Comparison of ENCODE assay signal across 8 cellular contexts in the genomic region with DNA sequence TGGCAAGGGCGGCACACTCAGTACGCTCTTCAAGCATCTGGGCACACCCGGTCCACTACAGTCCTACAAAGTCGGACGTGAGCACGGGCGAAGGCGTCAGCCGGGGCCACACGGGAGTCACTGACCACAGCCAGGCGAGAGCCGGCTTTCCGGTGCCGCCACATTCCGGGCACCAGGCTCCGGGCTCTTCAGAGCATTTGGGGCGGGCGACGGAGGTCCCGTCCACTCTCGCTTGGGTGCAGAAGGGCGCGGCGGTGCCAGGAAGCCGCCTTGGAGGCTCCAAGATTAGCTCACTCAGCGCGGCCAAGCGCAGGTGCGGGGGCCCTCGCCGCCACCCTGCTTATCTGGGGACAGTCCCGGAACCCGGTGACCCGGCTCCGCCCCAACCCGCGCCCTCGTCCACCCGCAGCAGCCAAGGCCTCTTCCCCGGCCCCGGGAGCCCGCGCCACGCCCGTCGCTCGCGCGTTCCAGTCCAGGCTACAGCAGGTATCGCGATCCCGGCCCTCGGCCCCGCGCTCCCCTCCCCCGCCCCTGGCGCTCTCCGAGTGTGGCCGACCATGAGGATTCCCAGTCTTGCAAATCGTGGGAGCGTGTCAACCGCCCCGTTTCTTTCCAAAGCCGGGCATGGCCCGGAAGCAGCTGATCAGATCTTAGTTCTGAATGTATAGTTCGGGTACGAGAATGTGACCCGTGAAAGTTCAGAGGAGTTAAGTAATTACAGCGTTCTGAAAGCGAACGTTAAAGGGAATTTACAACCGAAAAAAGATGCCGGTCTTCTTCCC. TPM values are rescaled to one million over a fixed set of nuclear protein-coding genes. Genes with fewer than 3 reads are reported as not detected.
DNase-seq lines count a peak whose midpoint lies in the region; ATAC-seq and TF ChIP-seq lines count a peak whose summit lies in the region.

A gene (plus strand): TSS at position 127 of the 782 bp plus-strand sequence. CDS start 2,678 bp downstream, outside the sequence.

- peak; percentile 58 for ATAC-seq in HG03196 (IDR thresholded peaks at IDR 0.05; ENCODE audit: unreplicated experiment)

- peak within 1 kb of the TSS; percentile 76 for H3K4me3 ChIP-seq in adipocyte (ENCODE audit: low read length)
- H3K4me3 ChIP-seq in left ventricle myocardium inferior = peak within 1 kb of the TSS; percentile 72
- H3K4me3 ChIP-seq in prostate gland = peak within 1 kb of the TSS; percentile 53 to 58

- intact Hi-C loops in left ventricle myocardium inferior (cut with micrococcal nuclease) = loop anchor here (5.0 to 10.0 kb wide), 2 partner anchors 68 to 95 kb away; a partner anchor contains a TSS
- intact Hi-C loops in prostate gland (cut with DNase I) = loop anchor here (5.0 kb wide), 2 partner anchors 57 to 83 kb away; a partner anchor contains a TSS

- TF ChIP-seq POLR2A in GM19099 (IDR thresholded peaks at IDR 0.05; ENCODE audit: extremely low read depth, insufficient read length, low read depth) (peak; percentile 76), prostate gland (IDR thresholded peaks at IDR 0.05) (peak; percentile 18)

- H3K9me3 ChIP-seq in adipocyte (ENCODE audit: control insufficient read depth, low read length) (no peaks in the 10 kb centered on the region), left ventricle myocardium inferior (replicated peaks) (no peaks in the 10 kb centered on the region), prostate gland (no peaks in the 10 kb centered on the region)

- H3K27ac ChIP-seq in left ventricle myocardium inferior (replicated peaks) (peak within 1 kb of the TSS; percentile 97), prostate gland (peak within 1 kb of the TSS; percentile 87 to 89)

- TF ChIP-seq CTCF in left ventricle myocardium inferior (IDR thresholded peaks at IDR 0.05; ENCODE audit: borderline replicate concordance) = no peak
- no peak for TF ChIP-seq CTCF in prostate gland (IDR thresholded peaks at IDR 0.05)

- H3K27me3 ChIP-seq in adipocyte (replicated peaks; ENCODE audit: control insufficient read depth, insufficient read depth, low read length) = no peaks in the 10 kb centered on the region
- H3K27me3 ChIP-seq in left ventricle myocardium inferior (ENCODE audit: low read depth) = no peaks in the 10 kb centered on the region
- H3K27me3 ChIP-seq in prostate gland (replicated peaks; ENCODE audit: insufficient read depth) = no peaks in the 10 kb centered on the region

- peak; percentile 77 for DNase-seq in CD1c-positive myeloid dendritic cell (ENCODE audit: extremely low spot score)
- DNase-seq in RKO (ENCODE audit: low spot score) = peak; percentile 72
- peak; percentile 59 for DNase-seq in adipocyte (ENCODE audit: low read depth)
- peak; percentile 89 for DNase-seq in left ventricle myocardium inferior
- DNase-seq in prostate gland (ENCODE audit: low spot score) = peak; percentile 57
- DNase-seq in middle frontal gyrus (ENCODE audit: extremely low spot score, low spot score) = no peak

- H3K4me1 ChIP-seq in adipocyte (ENCODE audit: control insufficient read depth, insufficient read depth, low read length) = peaks cover 14% of the 10 kb centered on the region
- peaks cover 25% of the 10 kb centered on the region for H3K4me1 ChIP-seq in left ventricle myocardium inferior
- H3K4me1 ChIP-seq in prostate gland (replicated peaks) = no peaks in the 10 kb centered on the region

- H3K9ac ChIP-seq in adipocyte (ENCODE audit: low read length) = peak within 1 kb of the TSS; percentile 81

- H3K36me3 ChIP-seq in adipocyte (ENCODE audit: control insufficient read depth, insufficient read depth, low read length, severe bottlenecking) (no peaks in the 10 kb centered on the region), left ventricle myocardium inferior (peaks cover 4% of the 10 kb centered on the region), prostate gland (no peaks in the 10 kb centered on the region)

- WGBS in prostate gland = under 1% methylated on average over 63 of the region's 73 CpGs

RNA-seq across cellular contexts. Expression of the gene that starts here (rescaled TPM):
- total RNA-seq in left ventricle myocardium inferior = 9.8 TPM
- 10 to 100 TPM in 1 of 2 donors, 1 to 10 TPM in 1; 8.2 to 14.8 TPM for total RNA-seq in prostate gland
